Comparison of ENCODE assay signal across 20 cellular contexts in genomic region chr12:22743700-22744099, GRCh38.
"Had no signal": no experiment of that assay in that cellular context is flagged by ENCODE, and none has a peak within 500 bp of the region (broad histone marks: within the 10 kb centered on the region; RNA-seq: fewer than 3 reads in every experiment).

No MANE protein-coding gene starts in this region.

- DNase-seq: central memory CD4-positive, alpha-beta T cell; effector CD4-positive, alpha-beta T cell; endodermal cell; erythroblast; foreskin keratinocyte; heart left ventricle; hippocampal formation; left colon; naive thymus-derived CD4-positive, alpha-beta T cell; occipital lobe; psoas muscle; retina; sigmoid colon; small intestine; stimulated activated CD4-positive, alpha-beta T cell treated with anti-CD3 and anti-CD28 coated beads, Interleukin-12 subunit alpha, Interleukin-12 subunit beta, amount 100 ng/mL, for 4 hours; stimulated activated naive CD4-positive, alpha-beta T cell treated with Interleukin-2 at 50 U/mL for 16 hours; thyroid gland had no signal

- H3K4me3 Mint-ChIP-seq: endodermal cell; naive thymus-derived CD4-positive, alpha-beta T cell; type B pancreatic cell had no signal

- H3K4me3 ChIP-seq: coronary artery, heart left ventricle, psoas muscle, sigmoid colon, suprapubic skin, thyroid gland had no signal

- H3K9me3 Mint-ChIP-seq: endodermal cell; naive thymus-derived CD4-positive, alpha-beta T cell; type B pancreatic cell had no signal

- H3K27ac ChIP-seq: coronary artery, foreskin keratinocyte, heart left ventricle, psoas muscle, sigmoid colon, suprapubic skin, thyroid gland had no signal

- H3K27me3 Mint-ChIP-seq: type B pancreatic cell had no signal

- ATAC-seq: foreskin keratinocyte; heart left ventricle; left colon; naive thymus-derived CD4-positive, alpha-beta T cell; psoas muscle had no signal

- H3K27me3 ChIP-seq: foreskin keratinocyte, heart left ventricle, sigmoid colon, suprapubic skin, thyroid gland had no signal

- H3K9me3 ChIP-seq: heart left ventricle, psoas muscle, sigmoid colon, suprapubic skin, thyroid gland had no signal

- H3K36me3 Mint-ChIP-seq: naive thymus-derived CD4-positive, alpha-beta T cell; type B pancreatic cell had no signal

- H3K36me3 ChIP-seq: heart left ventricle, sigmoid colon, suprapubic skin, thyroid gland had no signal

- H3K4me1 ChIP-seq: foreskin keratinocyte, heart left ventricle, psoas muscle, sigmoid colon, suprapubic skin, thyroid gland had no signal

- H3K27ac Mint-ChIP-seq: endodermal cell; naive thymus-derived CD4-positive, alpha-beta T cell; type B pancreatic cell had no signal
